Comparison of ENCODE assay signal across 1 cellular context in the genomic region with DNA sequence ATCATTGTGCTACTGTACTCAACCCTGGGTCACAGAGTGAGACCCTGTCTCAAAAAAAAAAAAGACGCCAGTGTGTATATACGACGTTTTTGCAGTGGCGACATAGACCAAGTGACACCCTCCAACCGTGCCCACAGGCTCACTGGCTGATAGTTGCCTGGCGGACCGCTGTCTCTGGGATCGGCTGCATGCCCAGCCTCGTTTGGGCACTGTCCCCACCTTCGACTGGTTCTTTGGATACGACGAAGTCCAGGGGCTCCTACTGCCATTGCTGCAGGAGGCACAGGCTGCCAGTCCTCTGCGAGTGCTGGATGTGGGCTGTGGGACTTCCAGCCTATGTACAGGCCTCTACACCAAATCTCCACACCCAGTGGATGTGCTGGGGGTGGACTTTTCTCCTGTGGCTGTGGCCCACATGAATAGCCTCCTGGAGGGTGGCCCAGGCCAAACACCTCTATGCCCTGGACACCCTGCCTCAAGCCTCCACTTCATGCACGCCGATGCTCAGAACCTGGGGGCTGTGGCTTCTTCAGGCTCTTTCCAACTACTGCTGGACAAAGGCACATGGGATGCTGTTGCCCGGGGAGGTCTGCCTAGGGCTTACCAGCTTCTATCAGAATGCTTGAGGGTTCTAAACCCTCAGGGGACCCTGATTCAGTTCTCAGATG.
TF ChIP-seq lines count a peak whose summit lies in the region.

No MANE protein-coding gene starts in this region.

TF ChIP-seq in WTC11, 78 proteins besides CTCF, POLR2A, EP300 and RAD21 (continued from another document and continues in another):
- TF ChIP-seq ARID4B (CRISPR knock-in tag; IDR thresholded peaks at IDR 0.05; ENCODE audit: borderline replicate concordance) (no peak), RELA (CRISPR knock-in tag; IDR thresholded peaks at IDR 0.05; ENCODE audit: borderline replicate concordance) (no peak), ATF3 (CRISPR knock-in tag; conservative IDR thresholded peaks at IDR 0.05) (no peak), ZNF263 (CRISPR knock-in tag; IDR thresholded peaks at IDR 0.05; ENCODE audit: low read depth) (no peak), CREB1 (CRISPR knock-in tag; IDR thresholded peaks at IDR 0.05) (no peak), ZNF317 (CRISPR knock-in tag; IDR thresholded peaks at IDR 0.05; ENCODE audit: borderline replicate concordance, low read depth) (no peak), ETV6 (CRISPR knock-in tag; IDR thresholded peaks at IDR 0.05) (no peak), GTF2I (CRISPR knock-in tag; conservative IDR thresholded peaks at IDR 0.05) (no peak), CDX4 (CRISPR knock-in tag; IDR thresholded peaks at IDR 0.05; ENCODE audit: borderline replicate concordance) (no peak), ZNF416 (CRISPR knock-in tag; IDR thresholded peaks at IDR 0.05) (peak; percentile 20; the same call in 1 of the 2 replicates), ZNF121 (CRISPR knock-in tag; IDR thresholded peaks at IDR 0.05) (no peak), PRRX2 (CRISPR knock-in tag; IDR thresholded peaks at IDR 0.05) (peak; percentile 56), ZBTB21 (CRISPR knock-in tag; IDR thresholded peaks at IDR 0.05; ENCODE audit: borderline replicate concordance) (no peak), SMAD4 (CRISPR knock-in tag; IDR thresholded peaks at IDR 0.05) (no peak), RORB (CRISPR knock-in tag; IDR thresholded peaks at IDR 0.05) (no peak), NFYB (CRISPR knock-in tag; conservative IDR thresholded peaks at IDR 0.05; ENCODE audit: low read depth) (no peak), AFF4 (CRISPR knock-in tag; IDR thresholded peaks at IDR 0.05; ENCODE audit: borderline replicate concordance) (no peak), USF1 (CRISPR knock-in tag; IDR thresholded peaks at IDR 0.05) (no peak), MYBL2 (CRISPR knock-in tag; IDR thresholded peaks at IDR 0.05) (no peak), FOXP1 (CRISPR knock-in tag; IDR thresholded peaks at IDR 0.05; ENCODE audit: borderline replicate concordance) (no peak), MXD4 (CRISPR knock-in tag; IDR thresholded peaks at IDR 0.05; ENCODE audit: borderline replicate concordance) (no peak), CBFB (CRISPR knock-in tag; IDR thresholded peaks at IDR 0.05; ENCODE audit: low read depth) (no peak), ZNF396 (CRISPR knock-in tag; IDR thresholded peaks at IDR 0.05; ENCODE audit: borderline replicate concordance) (no peak), ZNF138 (CRISPR knock-in tag; conservative IDR thresholded peaks at IDR 0.05) (no peak), ZNF219 (CRISPR knock-in tag; IDR thresholded peaks at IDR 0.05; ENCODE audit: borderline replicate concordance) (no peak), EMX1 (CRISPR knock-in tag; IDR thresholded peaks at IDR 0.05) (peak; percentile 85; the same call in 1 of the 2 replicates)
- TF ChIP-seq, protein P1, sequence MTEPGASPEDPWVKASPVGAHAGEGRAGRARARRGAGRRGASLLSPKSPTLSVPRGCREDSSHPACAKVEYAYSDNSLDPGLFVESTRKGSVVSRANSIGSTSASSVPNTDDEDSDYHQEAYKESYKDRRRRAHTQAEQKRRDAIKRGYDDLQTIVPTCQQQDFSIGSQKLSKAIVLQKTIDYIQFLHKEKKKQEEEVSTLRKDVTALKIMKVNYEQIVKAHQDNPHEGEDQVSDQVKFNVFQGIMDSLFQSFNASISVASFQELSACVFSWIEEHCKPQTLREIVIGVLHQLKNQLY (CRISPR knock-in tag; IDR thresholded peaks at IDR 0.05): 0 out of 2 replicates have a peak, but pooled peaks have one; percentile 12
- TF ChIP-seq, protein P2, sequence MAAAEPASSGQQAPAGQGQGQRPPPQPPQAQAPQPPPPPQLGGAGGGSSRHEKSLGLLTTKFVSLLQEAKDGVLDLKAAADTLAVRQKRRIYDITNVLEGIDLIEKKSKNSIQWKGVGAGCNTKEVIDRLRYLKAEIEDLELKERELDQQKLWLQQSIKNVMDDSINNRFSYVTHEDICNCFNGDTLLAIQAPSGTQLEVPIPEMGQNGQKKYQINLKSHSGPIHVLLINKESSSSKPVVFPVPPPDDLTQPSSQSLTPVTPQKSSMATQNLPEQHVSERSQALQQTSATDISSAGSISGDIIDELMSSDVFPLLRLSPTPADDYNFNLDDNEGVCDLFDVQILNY (CRISPR knock-in tag; IDR thresholded peaks at IDR 0.05): no peak
- TF ChIP-seq, protein P3, sequence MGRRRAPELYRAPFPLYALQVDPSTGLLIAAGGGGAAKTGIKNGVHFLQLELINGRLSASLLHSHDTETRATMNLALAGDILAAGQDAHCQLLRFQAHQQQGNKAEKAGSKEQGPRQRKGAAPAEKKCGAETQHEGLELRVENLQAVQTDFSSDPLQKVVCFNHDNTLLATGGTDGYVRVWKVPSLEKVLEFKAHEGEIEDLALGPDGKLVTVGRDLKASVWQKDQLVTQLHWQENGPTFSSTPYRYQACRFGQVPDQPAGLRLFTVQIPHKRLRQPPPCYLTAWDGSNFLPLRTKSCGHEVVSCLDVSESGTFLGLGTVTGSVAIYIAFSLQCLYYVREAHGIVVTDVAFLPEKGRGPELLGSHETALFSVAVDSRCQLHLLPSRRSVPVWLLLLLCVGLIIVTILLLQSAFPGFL (CRISPR knock-in tag; IDR thresholded peaks at IDR 0.05; ENCODE audit: borderline replicate concordance): no peak
- TF ChIP-seq, protein P4, sequence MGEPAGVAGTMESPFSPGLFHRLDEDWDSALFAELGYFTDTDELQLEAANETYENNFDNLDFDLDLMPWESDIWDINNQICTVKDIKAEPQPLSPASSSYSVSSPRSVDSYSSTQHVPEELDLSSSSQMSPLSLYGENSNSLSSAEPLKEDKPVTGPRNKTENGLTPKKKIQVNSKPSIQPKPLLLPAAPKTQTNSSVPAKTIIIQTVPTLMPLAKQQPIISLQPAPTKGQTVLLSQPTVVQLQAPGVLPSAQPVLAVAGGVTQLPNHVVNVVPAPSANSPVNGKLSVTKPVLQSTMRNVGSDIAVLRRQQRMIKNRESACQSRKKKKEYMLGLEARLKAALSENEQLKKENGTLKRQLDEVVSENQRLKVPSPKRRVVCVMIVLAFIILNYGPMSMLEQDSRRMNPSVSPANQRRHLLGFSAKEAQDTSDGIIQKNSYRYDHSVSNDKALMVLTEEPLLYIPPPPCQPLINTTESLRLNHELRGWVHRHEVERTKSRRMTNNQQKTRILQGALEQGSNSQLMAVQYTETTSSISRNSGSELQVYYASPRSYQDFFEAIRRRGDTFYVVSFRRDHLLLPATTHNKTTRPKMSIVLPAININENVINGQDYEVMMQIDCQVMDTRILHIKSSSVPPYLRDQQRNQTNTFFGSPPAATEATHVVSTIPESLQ (CRISPR knock-in tag; IDR thresholded peaks at IDR 0.05): no peak
- TF ChIP-seq, protein P5, sequence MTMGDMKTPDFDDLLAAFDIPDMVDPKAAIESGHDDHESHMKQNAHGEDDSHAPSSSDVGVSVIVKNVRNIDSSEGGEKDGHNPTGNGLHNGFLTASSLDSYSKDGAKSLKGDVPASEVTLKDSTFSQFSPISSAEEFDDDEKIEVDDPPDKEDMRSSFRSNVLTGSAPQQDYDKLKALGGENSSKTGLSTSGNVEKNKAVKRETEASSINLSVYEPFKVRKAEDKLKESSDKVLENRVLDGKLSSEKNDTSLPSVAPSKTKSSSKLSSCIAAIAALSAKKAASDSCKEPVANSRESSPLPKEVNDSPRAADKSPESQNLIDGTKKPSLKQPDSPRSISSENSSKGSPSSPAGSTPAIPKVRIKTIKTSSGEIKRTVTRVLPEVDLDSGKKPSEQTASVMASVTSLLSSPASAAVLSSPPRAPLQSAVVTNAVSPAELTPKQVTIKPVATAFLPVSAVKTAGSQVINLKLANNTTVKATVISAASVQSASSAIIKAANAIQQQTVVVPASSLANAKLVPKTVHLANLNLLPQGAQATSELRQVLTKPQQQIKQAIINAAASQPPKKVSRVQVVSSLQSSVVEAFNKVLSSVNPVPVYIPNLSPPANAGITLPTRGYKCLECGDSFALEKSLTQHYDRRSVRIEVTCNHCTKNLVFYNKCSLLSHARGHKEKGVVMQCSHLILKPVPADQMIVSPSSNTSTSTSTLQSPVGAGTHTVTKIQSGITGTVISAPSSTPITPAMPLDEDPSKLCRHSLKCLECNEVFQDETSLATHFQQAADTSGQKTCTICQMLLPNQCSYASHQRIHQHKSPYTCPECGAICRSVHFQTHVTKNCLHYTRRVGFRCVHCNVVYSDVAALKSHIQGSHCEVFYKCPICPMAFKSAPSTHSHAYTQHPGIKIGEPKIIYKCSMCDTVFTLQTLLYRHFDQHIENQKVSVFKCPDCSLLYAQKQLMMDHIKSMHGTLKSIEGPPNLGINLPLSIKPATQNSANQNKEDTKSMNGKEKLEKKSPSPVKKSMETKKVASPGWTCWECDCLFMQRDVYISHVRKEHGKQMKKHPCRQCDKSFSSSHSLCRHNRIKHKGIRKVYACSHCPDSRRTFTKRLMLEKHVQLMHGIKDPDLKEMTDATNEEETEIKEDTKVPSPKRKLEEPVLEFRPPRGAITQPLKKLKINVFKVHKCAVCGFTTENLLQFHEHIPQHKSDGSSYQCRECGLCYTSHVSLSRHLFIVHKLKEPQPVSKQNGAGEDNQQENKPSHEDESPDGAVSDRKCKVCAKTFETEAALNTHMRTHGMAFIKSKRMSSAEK (CRISPR knock-in tag; IDR thresholded peaks at IDR 0.05; ENCODE audit: borderline replicate concordance): 0 out of 2 replicates have a peak, but pooled peaks have one; percentile 55
- TF ChIP-seq, protein P6, sequence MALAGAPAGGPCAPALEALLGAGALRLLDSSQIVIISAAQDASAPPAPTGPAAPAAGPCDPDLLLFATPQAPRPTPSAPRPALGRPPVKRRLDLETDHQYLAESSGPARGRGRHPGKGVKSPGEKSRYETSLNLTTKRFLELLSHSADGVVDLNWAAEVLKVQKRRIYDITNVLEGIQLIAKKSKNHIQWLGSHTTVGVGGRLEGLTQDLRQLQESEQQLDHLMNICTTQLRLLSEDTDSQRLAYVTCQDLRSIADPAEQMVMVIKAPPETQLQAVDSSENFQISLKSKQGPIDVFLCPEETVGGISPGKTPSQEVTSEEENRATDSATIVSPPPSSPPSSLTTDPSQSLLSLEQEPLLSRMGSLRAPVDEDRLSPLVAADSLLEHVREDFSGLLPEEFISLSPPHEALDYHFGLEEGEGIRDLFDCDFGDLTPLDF (CRISPR knock-in tag; IDR thresholded peaks at IDR 0.05): no peak
